16 cellular contexts compared by ENCODE assay signal in the genomic region with DNA sequence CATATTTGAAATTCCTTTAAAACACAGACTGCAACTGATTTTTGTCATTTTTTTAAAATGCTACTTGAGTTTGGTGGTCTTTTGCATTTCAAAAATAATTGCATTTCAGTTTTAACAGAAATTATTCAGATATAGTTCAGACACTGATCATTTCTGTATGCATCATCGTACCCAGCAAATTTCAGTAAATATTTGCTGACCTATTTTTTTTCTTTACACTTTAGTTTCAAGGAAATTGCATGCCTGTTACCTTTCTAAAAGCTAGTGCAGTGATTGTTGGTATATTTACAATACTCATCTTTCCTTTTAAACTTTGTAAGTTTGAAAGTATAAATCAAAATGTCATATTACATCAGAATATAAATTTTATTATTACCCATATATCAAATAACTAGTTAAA.
"Had no signal": no experiment of that assay in that cellular context is flagged by ENCODE, and none has a peak within 500 bp of the region (broad histone marks: within the 10 kb centered on the region; RNA-seq: fewer than 3 reads in every experiment).

No MANE protein-coding gene starts in this region.

- H3K9me3 ChIP-seq: adrenal gland, tibial artery, uterus had no signal

- H3K9ac ChIP-seq: parathyroid adenoma had no signal

- H3K36me3 ChIP-seq: adrenal gland, cardiac muscle cell, sigmoid colon, tibial artery, uterus had no signal

- H3K27ac ChIP-seq: adrenal gland, cardiac muscle cell, parathyroid adenoma, sigmoid colon, tibial artery, uterus had no signal

- H3K27me3 ChIP-seq: adrenal gland, cardiac muscle cell, sigmoid colon, tibial artery, uterus had no signal

- DNase-seq: activated CD4-positive, alpha-beta T cell treated with anti-CD3 and anti-CD28 coated beads for 48 hours; activated CD8-positive, alpha-beta T cell treated with anti-CD3 and anti-CD28 coated beads for 36 hours; activated effector memory CD4-positive, alpha-beta T cell treated with anti-CD3 and anti-CD28 coated beads, Interleukin-2, amount 50 U/mL, for 16 hours; activated T-cell treated with anti-CD3 and anti-CD28 coated beads, Interleukin-2, amount 50 U/mL, for 48 hours; adrenal gland; sigmoid colon; stimulated activated CD4-positive, alpha-beta T cell treated with anti-CD3 and anti-CD28 coated beads, Interleukin-12 subunit alpha, Interleukin-12 subunit beta, amount 100 ng/mL, for 4 hours; stimulated activated CD4-positive, alpha-beta T cell treated with anti-CD3 and anti-CD28 coated beads, Interleukin-2, amount 100 ng/mL, for 24 hours; T-helper 2 cell; tibial artery; uterus had no signal

- ATAC-seq: activated CD8-positive, alpha-beta T cell treated with anti-CD3 and anti-CD28 coated beads for 36 hours; stimulated activated effector memory CD8-positive, alpha-beta T cell treated with anti-CD3 and anti-CD28 coated beads, Interleukin-12 subunit alpha, Interleukin-12 subunit beta, amount 100 ng/mL, for 72 hours; WTC11 had no signal

- H3K4me1 ChIP-seq: adrenal gland, sigmoid colon, tibial artery, uterus had no signal

- H3K4me3 ChIP-seq: adrenal gland, cardiac muscle cell, lung, sigmoid colon, tibial artery, uterus had no signal
